8 cellular contexts compared by ENCODE assay signal in genomic region chr19:46731007-46731501, GRCh38. TPM values are rescaled to one million over a fixed set of nuclear protein-coding genes. Genes with fewer than 3 reads are reported as not detected.
DNase-seq lines count a peak whose midpoint lies in the region; ATAC-seq, FAIRE-seq and TF ChIP-seq lines count a peak whose summit lies in the region.

No MANE protein-coding gene starts in this region.

- TF ChIP-seq POLR2A in endothelial cell of umbilical vein (IDR thresholded peaks at IDR 0.05; ENCODE audit: low read depth, low read length): no peak

- peak overlapping the region; percentile 53 for H3K4me2 ChIP-seq in endothelial cell of umbilical vein (ENCODE audit: insufficient read depth, low read length)

- BruUV-seq in endothelial cell of umbilical vein (replicated peaks; lab: Mats Ljungman, UMichigan): no TSS peak

- dilution Hi-C loops in endothelial cell of umbilical vein (cut with MboI; ENCODE audit: extremely low pct_ligation_motif_present, low sequenced_read_pairs): no loop called here

- H3K9me3 ChIP-seq in endothelial cell of umbilical vein (replicated peaks; ENCODE audit: control insufficient read depth, insufficient read depth, low read length): no peaks in the 10 kb centered on the region
- H3K9me3 ChIP-seq in psoas muscle: no peaks in the 10 kb centered on the region

- H3K79me2 ChIP-seq in endothelial cell of umbilical vein (ENCODE audit: control insufficient read depth, insufficient read depth, low read length): peaks cover 39% of the 10 kb centered on the region

- DNase-seq in GM04503 (ENCODE audit: low read depth) (peak; percentile 66), RPMI7951 (ENCODE audit: low read depth) (peak; percentile 97), endothelial cell of umbilical vein (ENCODE audit: low read depth, low spot score) (peak; percentile 88), psoas muscle (peak in 1 of 2 donors; percentile 72), NCI-H2196 (lab: John Stamatoyannopoulos, UW; ENCODE audit: unreplicated experiment) (no peak), GM13977 (ENCODE audit: low spot score) (no peak)

- in situ Hi-C loops in GM13977 (cut with MboI; ENCODE audit: low pct_unique_long_range_greater_than_20kb, low sequenced_read_pairs, unreplicated experiment): no loop called here

- peak; percentile 96 for FAIRE-seq in endothelial cell of umbilical vein (lab: Jason Lieb, UNC)

- H3K9me1 ChIP-seq in endothelial cell of umbilical vein (replicated peaks; ENCODE audit: control insufficient read depth, extremely low read depth, insufficient read depth, low read length): no peaks in the 10 kb centered on the region

- H2AFZ ChIP-seq in endothelial cell of umbilical vein (ENCODE audit: low read depth, low read length): no peak overlapping the region

- TF ChIP-seq CTCF in endothelial cell of umbilical vein (IDR thresholded peaks at IDR 0.05; ENCODE audit: extremely low read depth in 1 of 2, insufficient read depth in 1 of 2, low read depth in 1 of 2, low read length in 2 of 2) (no peak), psoas muscle (IDR thresholded peaks at IDR 0.05) (no peak), GM13977 (IDR thresholded peaks at IDR 0.05; ENCODE audit: extremely low read depth, insufficient read depth, missing control alignments) (no peak)

- H3K36me3 ChIP-seq in endothelial cell of umbilical vein (ENCODE audit: control insufficient read depth in 2 of 2, extremely low read depth in 1 of 2, insufficient read depth in 2 of 2, low read length in 2 of 2): peaks cover 12 to 37% of the 10 kb centered on the region in 2 experiments
- peaks cover 0 to 100% of the 10 kb centered on the region in 2 donors for H3K36me3 ChIP-seq in psoas muscle (ENCODE audit: insufficient read depth in 1 of 2, low read depth in 1 of 2)

- no peaks in the 10 kb centered on the region for H4K20me1 ChIP-seq in endothelial cell of umbilical vein (replicated peaks; ENCODE audit: control insufficient read depth, extremely low read depth, insufficient read depth, low read length)

- no peak overlapping the region for H3K9ac ChIP-seq in endothelial cell of umbilical vein (replicated peaks; ENCODE audit: extremely low read depth, insufficient read depth, low read length)

- 67 to 77% (median 77%) methylated on average over 14 of the region's 14 CpGs for WGBS in psoas muscle, 3 donors

- ATAC-seq in psoas muscle: peak in 3 of 4 donors; percentile 23 to 33 (median 26)
- ATAC-seq in GM19452 (IDR thresholded peaks at IDR 0.05; ENCODE audit: unreplicated experiment): no peak
- no peak for ATAC-seq in GM21390 (IDR thresholded peaks at IDR 0.05; ENCODE audit: unreplicated experiment)

- no peak overlapping the region for H3K4me3 ChIP-seq in endothelial cell of umbilical vein (replicated peaks in 1 of 3; ENCODE audit: insufficient read depth in 1 of 3, low read depth in 1 of 3, low read length in 3 of 3)
- no peak overlapping the region for H3K4me3 ChIP-seq in psoas muscle

- POLR2A ChIA-PET in endothelial cell of umbilical vein (lab: Charles Lee): interaction anchor here (1.0 to 1.1 kb wide), 2 partner anchors 14 to 47 kb away, joined by 3 to 5 read pairs; partner anchors contain the start of gene PRKD2

- H3K27me3 ChIP-seq in endothelial cell of umbilical vein (ENCODE audit: control insufficient read depth in 2 of 2, insufficient read depth in 2 of 2, low read length in 2 of 2) (no peaks in the 10 kb centered on the region), psoas muscle (ENCODE audit: insufficient read depth in 3 of 3, low read length in 2 of 3) (no peaks in the 10 kb centered on the region)

- CTCF ChIA-PET in endothelial cell of umbilical vein (lab: Charles Lee): interaction anchor here (0.8 to 5.8 kb wide), 13 partner anchors 11 to 117 kb away, joined by 3 to 74 read pairs (median 3); partner anchors contain the start of genes FKRP and PRKD2

- H3K27ac ChIP-seq in endothelial cell of umbilical vein (ENCODE audit: insufficient read depth, low read depth, low read length) (peak overlapping the region; percentile 41), psoas muscle (no peak overlapping the region)

- intact Hi-C loops in endothelial cell of umbilical vein (cut with micrococcal nuclease) (no loop called here), psoas muscle (cut with DNase I) (no loop called here)

- peaks cover 64% of the 10 kb centered on the region for H3K4me1 ChIP-seq in endothelial cell of umbilical vein (ENCODE audit: control insufficient read depth, extremely low read depth, insufficient read depth, low read length)
- H3K4me1 ChIP-seq in psoas muscle: no peaks in the 10 kb centered on the region

TF ChIP-seq in endothelial cell of umbilical vein, 7 proteins besides CTCF, POLR2A, EP300 and RAD21:
- TF ChIP-seq MYC (IDR thresholded peaks at IDR 0.05; ENCODE audit: low read depth, low read length): no peak
- TF ChIP-seq GATA2 (IDR thresholded peaks at IDR 0.05; ENCODE audit: insufficient read depth, insufficient read length, low read depth, low read length): no peak
- TF ChIP-seq JUN (IDR thresholded peaks at IDR 0.05; ENCODE audit: borderline replicate concordance, insufficient read depth, insufficient read length, low read depth): no peak
- TF ChIP-seq POLR2AphosphoS5 (IDR thresholded peaks at IDR 0.05; ENCODE audit: insufficient read depth, low read depth, low read length): peak; percentile 60
- TF ChIP-seq EZH2 (IDR thresholded peaks at IDR 0.05; ENCODE audit: borderline replicate concordance, low read depth, low read length, severe bottlenecking): no peak
- TF ChIP-seq FOS (IDR thresholded peaks at IDR 0.05; ENCODE audit: borderline replicate concordance, insufficient read depth, low read length): peak; percentile 70
- no peak for TF ChIP-seq MAX (IDR thresholded peaks at IDR 0.05; ENCODE audit: insufficient read depth, insufficient read length)

RNA-seq across cellular contexts. Expression of gene PRKD2, which starts 14.1 kb away (rescaled TPM):
- 12.9 and 14.6 TPM in 2 replicates for total RNA-seq in RPMI7951 (2014; rRNA removed; shearing (Covaris generic))
- 94.9 and 101 TPM in 2 replicates for total RNA-seq in endothelial cell of umbilical vein
- 40.4 and 42.4 TPM in 2 replicates for polyA plus RNA-seq in endothelial cell of umbilical vein
- 34.8 and 36.2 TPM in 2 replicates for polyA plus RNA-seq in endothelial cell of umbilical vein (2011; cell fraction: cytosol; rRNA removed)
- polyA plus RNA-seq in endothelial cell of umbilical vein (2011; cell fraction: nucleus; rRNA removed): 69.1 and 74.5 TPM in 2 replicates
- polyA plus RNA-seq in endothelial cell of umbilical vein (2012): 45.1 and 54.6 TPM in 2 replicates
- polyA minus RNA-seq in endothelial cell of umbilical vein: 43.7 and 55.6 TPM in 2 replicates
- 10.0 TPM for polyA minus RNA-seq in endothelial cell of umbilical vein (2011; cell fraction: cytosol; rRNA and poly(A)+ RNA removed)
- polyA minus RNA-seq in endothelial cell of umbilical vein (2011; cell fraction: nucleus; rRNA and poly(A)+ RNA removed): 22.5 and 33.7 TPM in 2 replicates
- total RNA-seq in psoas muscle: 1 to 10 TPM; 6.3 to 9.1 (median 8.1) TPM
- polyA plus RNA-seq in psoas muscle: 1 to 10 TPM; 4.0 to 6.9 (median 4.8) TPM

RNA-seq across cellular contexts. Expression of gene FKRP, which starts 14.8 kb away (rescaled TPM):
- total RNA-seq in RPMI7951 (2014; rRNA removed; shearing (Covaris generic)): 5.4 and 9.2 TPM in 2 replicates
- total RNA-seq in endothelial cell of umbilical vein (28.6 and 32.8 TPM in 2 replicates), psoas muscle (10 to 100 TPM; 14.4 to 24.5 (median 20.3) TPM)
- polyA plus RNA-seq in endothelial cell of umbilical vein (31.5 and 33.5 TPM in 2 replicates), psoas muscle (10 to 100 TPM; 11.6 to 15.0 (median 13.1) TPM)
- 14.6 and 23.7 TPM in 2 replicates for polyA plus RNA-seq in endothelial cell of umbilical vein (2011; cell fraction: cytosol; rRNA removed)
- 49.9 and 63.7 TPM in 2 replicates for polyA plus RNA-seq in endothelial cell of umbilical vein (2011; cell fraction: nucleus; rRNA removed)
- polyA plus RNA-seq in endothelial cell of umbilical vein (2012): 23.5 and 24.5 TPM in 2 replicates
- 15.9 and 23.2 TPM in 2 replicates for polyA minus RNA-seq in endothelial cell of umbilical vein
- polyA minus RNA-seq in endothelial cell of umbilical vein (2011; cell fraction: cytosol; rRNA and poly(A)+ RNA removed): 3.3 TPM
- polyA minus RNA-seq in endothelial cell of umbilical vein (2011; cell fraction: nucleus; rRNA and poly(A)+ RNA removed): 14.5 and 18.0 TPM in 2 replicates

RNA-seq across cellular contexts. Expression of gene STRN4, which starts 15.2 kb away (rescaled TPM):
- total RNA-seq in RPMI7951 (2014; rRNA removed; shearing (Covaris generic)): 33.6 and 42.8 TPM in 2 replicates
- 108 and 116 TPM in 2 replicates for total RNA-seq in endothelial cell of umbilical vein
- 144 and 179 TPM in 2 replicates for polyA plus RNA-seq in endothelial cell of umbilical vein
- 87.1 and 114 TPM in 2 replicates for polyA plus RNA-seq in endothelial cell of umbilical vein (2011; cell fraction: cytosol; rRNA removed)
- polyA plus RNA-seq in endothelial cell of umbilical vein (2011; cell fraction: nucleus; rRNA removed): 179 and 227 TPM in 2 replicates
- 54.6 and 71.2 TPM in 2 replicates for polyA plus RNA-seq in endothelial cell of umbilical vein (2012)
- 86.7 and 114 TPM in 2 replicates for polyA minus RNA-seq in endothelial cell of umbilical vein
- 31.5 TPM for polyA minus RNA-seq in endothelial cell of umbilical vein (2011; cell fraction: cytosol; rRNA and poly(A)+ RNA removed)
- 65.9 and 118 TPM in 2 replicates for polyA minus RNA-seq in endothelial cell of umbilical vein (2011; cell fraction: nucleus; rRNA and poly(A)+ RNA removed)
- 10 to 100 TPM; 28.6 to 72.3 (median 40.6) TPM for total RNA-seq in psoas muscle
- 10 to 100 TPM; 45.2 to 53.9 (median 46.2) TPM for polyA plus RNA-seq in psoas muscle

RNA-seq across cellular contexts. Expression of gene SLC1A5, which starts 57.3 kb away (rescaled TPM):
- total RNA-seq in RPMI7951 (2014; rRNA removed; shearing (Covaris generic)): 117 and 127 TPM in 2 replicates
- total RNA-seq in endothelial cell of umbilical vein (105 and 114 TPM in 2 replicates), psoas muscle (10 to 100 TPM in 1 of 4 donors, 1 to 10 TPM in 3; 5.4 to 12.6 (median 8.2) TPM)
- polyA plus RNA-seq in endothelial cell of umbilical vein (114 TPM in 2 replicates), psoas muscle (10 to 100 TPM in 1 of 3 donors, 1 to 10 TPM in 2; 3.2 to 10.3 (median 3.4) TPM)
- polyA plus RNA-seq in endothelial cell of umbilical vein (2011; cell fraction: cytosol; rRNA removed): 73.3 and 75.0 TPM in 2 replicates
- polyA plus RNA-seq in endothelial cell of umbilical vein (2011; cell fraction: nucleus; rRNA removed): 43.7 and 51.1 TPM in 2 replicates
- 86.6 and 87.7 TPM in 2 replicates for polyA plus RNA-seq in endothelial cell of umbilical vein (2012)
- 127 and 137 TPM in 2 replicates for polyA minus RNA-seq in endothelial cell of umbilical vein
- polyA minus RNA-seq in endothelial cell of umbilical vein (2011; cell fraction: cytosol; rRNA and poly(A)+ RNA removed): 98.2 TPM
- polyA minus RNA-seq in endothelial cell of umbilical vein (2011; cell fraction: nucleus; rRNA and poly(A)+ RNA removed): 22.9 and 25.6 TPM in 2 replicates

Comparison
In these comparisons a context has a peak if more than half of its experiments do, and no peak if none do; other contexts are left out.
1. DNase-seq: peak in GM04503 (single experiment), RPMI7951 (single experiment) and endothelial cell of umbilical vein (single experiment); none in NCI-H2196 (single experiment) and GM13977 (single experiment).
2. ATAC-seq: peak in psoas muscle (3 of 4); none in GM19452 (single experiment) and GM21390 (single experiment).